In genomic region chr5:96008987-96009647, GRCh38 we compare ENCODE assay signal across 28 cellular contexts.
"Had no signal": no experiment of that assay in that cellular context is flagged by ENCODE, and none has a peak within 500 bp of the region (broad histone marks: within the 10 kb centered on the region; RNA-seq: fewer than 3 reads in every experiment).

No MANE protein-coding gene starts in this region.

- H3K27me3 ChIP-seq: ovary, right lobe of liver, stomach, thyroid gland, upper lobe of left lung, vagina had no signal

- H3K9me3 Mint-ChIP-seq: central memory CD8-positive, alpha-beta T cell; dendritic cell treated with granulocyte-macrophage colony-stimulating factor and Interleukin-4, amounts not matched to agents 40 ng/mL and 50 ng/mL, for 4 days had no signal

- H3K27ac ChIP-seq: ovary, right lobe of liver, skin epidermis, thyroid gland, upper lobe of left lung, vagina had no signal

- ATAC-seq: esophagus mucosa; naive thymus-derived CD4-positive, alpha-beta T cell; right lobe of liver had no signal

- H3K4me3 ChIP-seq: ovary, right lobe of liver, skin epidermis, stomach, thyroid gland, upper lobe of left lung, vagina had no signal

- DNase-seq: activated CD4-positive, alpha-beta memory T cell treated with anti-CD3 and anti-CD28 coated beads for 36 hours; activated CD4-positive, alpha-beta T cell treated with anti-CD3 and anti-CD28 coated beads, Interleukin-2, amount 10 ng/mL, durations not matched to agents 24 days and 14 days; activated CD4-positive, CD25-positive, alpha-beta regulatory T cell treated with anti-CD3 and anti-CD28 coated beads, Interleukin-2, amount 50 U/mL, for 72 hours; activated CD8-positive, alpha-beta memory T cell treated with anti-CD3 and anti-CD28 coated beads, Interleukin-2, amount 50 U/mL, for 48 hours; activated gamma-delta T cell treated with Interleukin-2 at 50 U/mL for 16 hours; activated naive CD4-positive, alpha-beta T cell treated with anti-CD3 and anti-CD28 coated beads, Interleukin-2, amount 50 U/mL, for 16 hours; activated T-cell treated with anti-CD3 and anti-CD28 coated beads, Interleukin-2, amount 50 U/mL, for 24 hours; amniotic stem cell; endodermal cell; foreskin fibroblast; head of caudate nucleus; hippocampal formation; midbrain; naive thymus-derived CD4-positive, alpha-beta T cell; ovary; right lobe of liver; stimulated activated CD4-positive, alpha-beta T cell treated with anti-CD3 and anti-CD28 coated beads, Interleukin-12 subunit alpha, Interleukin-12 subunit beta, amount 100 ng/mL, for 4 hours; stimulated activated CD4-positive, alpha-beta T cell treated with anti-CD3 and anti-CD28 coated beads, Interleukin-4, amount 100 ng/mL, for 1 hour; stomach; thyroid gland; upper lobe of left lung had no signal

- H3K36me3 Mint-ChIP-seq: activated CD4-positive, alpha-beta memory T cell treated with anti-CD3 and anti-CD28 coated beads for 36 hours; memory B cell; naive thymus-derived CD4-positive, alpha-beta T cell had no signal

- H3K4me3 Mint-ChIP-seq: activated CD4-positive, alpha-beta memory T cell treated with anti-CD3 and anti-CD28 coated beads for 36 hours; activated CD4-positive, alpha-beta T cell treated with anti-CD3 and anti-CD28 coated beads, Interleukin-2, amount 10 ng/mL, durations not matched to agents 24 days and 14 days; activated T-cell treated with anti-CD3 and anti-CD28 coated beads, Interleukin-2, amount 50 U/mL, for 24 hours; central memory CD8-positive, alpha-beta T cell; dendritic cell treated with granulocyte-macrophage colony-stimulating factor and Interleukin-4, amounts not matched to agents 40 ng/mL and 50 ng/mL, for 4 days; endodermal cell; memory B cell; naive thymus-derived CD4-positive, alpha-beta T cell had no signal

- H3K27me3 Mint-ChIP-seq: activated CD4-positive, alpha-beta memory T cell treated with anti-CD3 and anti-CD28 coated beads for 36 hours; activated CD4-positive, alpha-beta T cell treated with anti-CD3 and anti-CD28 coated beads, Interleukin-2, amount 10 ng/mL, durations not matched to agents 24 days and 14 days; activated T-cell treated with anti-CD3 and anti-CD28 coated beads, Interleukin-2, amount 50 U/mL, for 24 hours; central memory CD8-positive, alpha-beta T cell; dendritic cell treated with granulocyte-macrophage colony-stimulating factor and Interleukin-4, amounts not matched to agents 40 ng/mL and 50 ng/mL, for 4 days; memory B cell; naive thymus-derived CD4-positive, alpha-beta T cell; progenitor cell of endocrine pancreas had no signal

- H3K4me1 Mint-ChIP-seq: activated CD4-positive, alpha-beta T cell treated with anti-CD3 and anti-CD28 coated beads, Interleukin-2, amount 10 ng/mL, durations not matched to agents 24 days and 14 days; central memory CD8-positive, alpha-beta T cell; endodermal cell; memory B cell; naive thymus-derived CD4-positive, alpha-beta T cell had no signal

- H3K9me3 ChIP-seq: ovary, right lobe of liver, stomach, thyroid gland, upper lobe of left lung, vagina had no signal

- H3K36me3 ChIP-seq: ovary, right lobe of liver, stomach, thyroid gland, upper lobe of left lung, vagina had no signal

- H3K27ac Mint-ChIP-seq: activated CD4-positive, alpha-beta memory T cell treated with anti-CD3 and anti-CD28 coated beads for 36 hours; activated CD4-positive, alpha-beta T cell treated with anti-CD3 and anti-CD28 coated beads, Interleukin-2, amount 10 ng/mL, durations not matched to agents 24 days and 14 days; activated T-cell treated with anti-CD3 and anti-CD28 coated beads, Interleukin-2, amount 50 U/mL, for 24 hours; dendritic cell treated with granulocyte-macrophage colony-stimulating factor and Interleukin-4, amounts not matched to agents 40 ng/mL and 50 ng/mL, for 4 days; endodermal cell; memory B cell; naive thymus-derived CD4-positive, alpha-beta T cell; progenitor cell of endocrine pancreas had no signal

- H3K4me1 ChIP-seq: right lobe of liver, thyroid gland, upper lobe of left lung, vagina had no signal
